Comparison of ENCODE assay signal across 8 cellular contexts in genomic region chr14:49768301-49769121, GRCh38. TPM values are rescaled to one million over a fixed set of nuclear protein-coding genes. Genes with fewer than 3 reads are reported as not detected.
DNase-seq lines count a peak whose midpoint lies in the region; ATAC-seq and TF ChIP-seq lines count a peak whose summit lies in the region.

No MANE protein-coding gene starts in this region.

- peaks cover 7 to 16% of the 10 kb centered on the region in 2 donors for H3K4me1 ChIP-seq in lung (ENCODE audit: control insufficient read depth in 2 of 2, insufficient read depth in 2 of 2, low read length in 2 of 2)

- peaks cover 0 to 1% of the 10 kb centered on the region in 2 donors for H3K36me3 ChIP-seq in lung (ENCODE audit: control insufficient read depth in 2 of 2, insufficient read depth in 2 of 2, low read length in 2 of 2)

- peak; percentile 26 for ATAC-seq in HG02840 (IDR thresholded peaks at IDR 0.05; ENCODE audit: low FRiP score, unreplicated experiment)
- peak; percentile 35 for ATAC-seq in lung (ENCODE audit: insufficient read depth, low FRiP score)

- H3K4me3 ChIP-seq in lung: peak overlapping the region; percentile 94

- H3K9me3 ChIP-seq in lung (ENCODE audit: control insufficient read depth in 2 of 2, insufficient read depth in 1 of 2, low read length in 1 of 2): no peaks in the 10 kb centered on the region

- H3K27ac ChIP-seq in lung (ENCODE audit: low read depth in 1 of 2, low read length in 1 of 2): peak overlapping the region; percentile 94 to 100

- H3K27me3 ChIP-seq in lung (ENCODE audit: control insufficient read depth, insufficient read depth): no peaks in the 10 kb centered on the region

- TF ChIP-seq CTCF in lung (IDR thresholded peaks at IDR 0.05; ENCODE audit: control extremely low read depth, extremely low read depth): no peak

- 0% methylated on average over 63 to 67 of the region's 67 CpGs for WGBS in lung, 2 donors

- peak; percentile 61 for DNase-seq in NCI-H2029 (lab: John Stamatoyannopoulos, UW)
- no peak for DNase-seq in NCI-H2029 treated with DMSO at 0.1 percent for 48 hours (lab: John Stamatoyannopoulos, UW)
- peak; percentile 35 for DNase-seq in NCI-H2107 treated with DMSO at 0.1 percent for 48 hours (lab: John Stamatoyannopoulos, UW; ENCODE audit: unreplicated experiment)
- DNase-seq in activated CD4-positive, alpha-beta T cell treated with anti-CD3 and anti-CD28 coated beads, Interleukin-2, amount 50 U/mL, for 48 hours: peak; percentile 74 to 82
- DNase-seq in ecto neural progenitor cell (ENCODE audit: low spot score): peak; percentile 63
- peak; percentile 62 for DNase-seq in lung (ENCODE audit: low spot score)
- peak; percentile 65 to 73 (median 67) for DNase-seq in stimulated activated CD4-positive, alpha-beta T cell treated with anti-CD3 and anti-CD28 coated beads, TNF-alpha, amount 100 ng/mL, for 48 hours (ENCODE audit: low read depth in 3 of 3)

RNA-seq across cellular contexts. Expression of gene KLHDC2, which starts 0.6 kb away (rescaled TPM):
- total RNA-seq in lung: 100 to 1,000 TPM in 1 of 2 donors, 10 to 100 TPM in 1; 40.1 to 163 TPM
- polyA plus RNA-seq in lung: 10 to 100 TPM; 27.4 to 33.9 TPM
